ENCODE assay signal across 12 cellular contexts in the genomic region with DNA sequence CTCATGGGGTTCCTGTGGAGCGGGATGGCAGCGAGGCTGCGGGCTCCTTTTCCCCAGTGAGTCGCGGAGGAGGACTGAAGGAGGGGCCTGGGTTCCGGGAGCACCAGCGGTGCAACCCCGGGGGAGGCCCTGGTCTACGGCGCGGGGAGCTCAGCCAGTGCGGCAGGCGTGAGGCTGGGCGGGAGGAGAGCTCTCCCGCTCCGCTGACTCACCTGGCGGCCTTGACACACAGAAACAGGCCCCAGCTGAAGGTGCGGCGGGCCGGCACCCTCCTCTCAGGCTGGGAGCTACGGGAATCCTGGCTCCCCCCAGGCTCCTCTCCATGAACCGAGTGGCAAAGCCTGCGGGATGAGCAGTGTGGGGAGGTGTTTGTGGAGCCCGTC. TPM values are rescaled to one million over a fixed set of nuclear protein-coding genes. Genes with fewer than 3 reads are reported as not detected.
A peak's percentile ranks its signal among the peaks of the same experiment; 100 is the strongest.
DNase-seq lines count a peak whose midpoint lies in the region; ATAC-seq, FAIRE-seq and TF ChIP-seq lines count a peak whose summit lies in the region.
"Had no signal": no experiment of that assay in that cellular context is flagged by ENCODE, and none has a peak within 500 bp of the region (broad histone marks: within the 10 kb centered on the region; RNA-seq: fewer than 3 reads in every experiment).

No MANE protein-coding gene starts in this region.

- H3K27ac Mint-ChIP-seq in activated CD8-positive, alpha-beta T cell treated with anti-CD3 and anti-CD28 coated beads, Interleukin-2, amount 10 ng/mL, durations not matched to agents 7 days and 5 days, result no peak overlapping the region

- CTCF ChIA-PET in activated CD8-positive, alpha-beta T cell treated with anti-CD3 and anti-CD28 coated beads, Interleukin-2, amount 10 ng/mL, durations not matched to agents 7 days and 5 days (lab: Charles Lee), result interaction anchor here (1.1 kb wide), 1 partner anchor 36 kb away, joined by 3 read pairs; no protein-coding TSS in a partner anchor

- no peaks in the 10 kb centered on the region for H3K4me1 ChIP-seq in right cardiac atrium (ENCODE audit: control insufficient read depth, insufficient read depth, low read length)
- H3K4me1 ChIP-seq in keratinocyte (ENCODE audit: control insufficient read depth, extremely low read depth, insufficient read depth, low read length), result peaks cover 11% of the 10 kb centered on the region
- no peaks in the 10 kb centered on the region for H3K4me1 ChIP-seq in thoracic aorta (ENCODE audit: control insufficient read depth in 1 of 2, low read depth in 2 of 2)
- H3K4me1 ChIP-seq: vagina had no signal

- no peaks in the 10 kb centered on the region for H3K9me1 ChIP-seq in keratinocyte (ENCODE audit: control insufficient read depth, extremely low read depth, insufficient read depth, low read length)

- peak overlapping the region; percentile 41 for H2AFZ ChIP-seq in keratinocyte (ENCODE audit: control insufficient read depth, low read length)

- H3K36me3 ChIP-seq in keratinocyte (ENCODE audit: control insufficient read depth in 2 of 2, extremely low read depth in 1 of 2, insufficient read depth in 2 of 2, low read length in 2 of 2) (no peaks in the 10 kb centered on the region), thoracic aorta (no peaks in the 10 kb centered on the region)
- H3K36me3 ChIP-seq: vagina had no signal

- 45% methylated on average over 24 of the region's 24 CpGs for WGBS in right cardiac atrium

- H3K4me2 ChIP-seq in keratinocyte (ENCODE audit: control insufficient read depth, extremely low read depth, insufficient read depth, low read depth, low read length), result peak overlapping the region; percentile 30

- H3K9me3 ChIP-seq in right cardiac atrium (ENCODE audit: control insufficient read depth, low read length) (no peaks in the 10 kb centered on the region), keratinocyte (ENCODE audit: control insufficient read depth, low read depth, low read length) (peaks cover 6% of the 10 kb centered on the region), thoracic aorta (no peaks in the 10 kb centered on the region)
- H3K9me3 ChIP-seq: vagina had no signal

- ATAC-seq in right cardiac atrium (peak; percentile 16 to 32), thoracic aorta (ENCODE audit: insufficient number of reproducible peaks, low FRiP score, low read depth) (no peak), GM19455 (IDR thresholded peaks at IDR 0.05; ENCODE audit: unreplicated experiment) (no peak), HG02642 (IDR thresholded peaks at IDR 0.05; ENCODE audit: poor library complexity, unreplicated experiment) (no peak)
- ATAC-seq in activated CD8-positive, alpha-beta T cell treated with anti-CD3 and anti-CD28 coated beads, Interleukin-2, amount 10 ng/mL, durations not matched to agents 7 days and 5 days, result peak; percentile 21

- H3K36me3 Mint-ChIP-seq in activated CD8-positive, alpha-beta T cell treated with anti-CD3 and anti-CD28 coated beads, Interleukin-2, amount 10 ng/mL, durations not matched to agents 7 days and 5 days (ENCODE audit: low read depth), result peaks cover 12% of the 10 kb centered on the region

- peaks cover 10% of the 10 kb centered on the region for H3K4me1 Mint-ChIP-seq in activated CD8-positive, alpha-beta T cell treated with anti-CD3 and anti-CD28 coated beads, Interleukin-2, amount 10 ng/mL, durations not matched to agents 7 days and 5 days (ENCODE audit: low read depth)

- dilution Hi-C loops in keratinocyte (cut with MboI; ENCODE audit: extremely low pct_ligation_motif_present, low sequenced_read_pairs), result no loop called here

- peaks cover 35% of the 10 kb centered on the region for H3K27me3 Mint-ChIP-seq in activated CD8-positive, alpha-beta T cell treated with anti-CD3 and anti-CD28 coated beads, Interleukin-2, amount 10 ng/mL, durations not matched to agents 7 days and 5 days (ENCODE audit: low read depth)

- H3K27ac ChIP-seq in right cardiac atrium (ENCODE audit: low read length) (no peak overlapping the region), keratinocyte (ENCODE audit: control insufficient read depth, insufficient read depth, low read length) (no peak overlapping the region), thoracic aorta (no peak overlapping the region)
- H3K27ac ChIP-seq: vagina had no signal

- H3K9ac ChIP-seq in keratinocyte (ENCODE audit: control insufficient read depth, extremely low read depth, insufficient read depth, low read length), result no peak overlapping the region

- no peak overlapping the region for H3K4me3 Mint-ChIP-seq in activated CD8-positive, alpha-beta T cell treated with anti-CD3 and anti-CD28 coated beads, Interleukin-2, amount 10 ng/mL, durations not matched to agents 7 days and 5 days

- TF ChIP-seq CTCF in keratinocyte (optimal IDR thresholded peaks at IDR 0.05 in 1 of 3, IDR thresholded peaks at IDR 0.05 in 1 of 3, conservative IDR thresholded peaks at IDR 0.05 in 1 of 3; ENCODE audit: extremely low read depth in 1 of 3, insufficient read depth in 2 of 3, low read length in 3 of 3), result no peak
- TF ChIP-seq CTCF in thoracic aorta (IDR thresholded peaks at IDR 0.05), result no peak

- POLR2A ChIA-PET in activated CD8-positive, alpha-beta T cell treated with anti-CD3 and anti-CD28 coated beads, Interleukin-2, amount 10 ng/mL, durations not matched to agents 7 days and 5 days (lab: Charles Lee), result interaction anchor here (0.7 to 1.2 kb wide), 2 partner anchors 16 to 26 kb away, joined by 3 read pairs; no protein-coding TSS in a partner anchor

- H3K79me2 ChIP-seq in keratinocyte (ENCODE audit: control insufficient read depth, insufficient read depth, low read length), result no peaks in the 10 kb centered on the region

- H3K4me3 ChIP-seq in right cardiac atrium (ENCODE audit: low read length) (no peak overlapping the region), keratinocyte (ENCODE audit: control insufficient read depth in 2 of 3, extremely low read depth in 1 of 3, insufficient read depth in 2 of 3, low read depth in 1 of 3, low read length in 3 of 3) (no peak overlapping the region), thoracic aorta (peak overlapping the region; percentile 35)
- H3K4me3 ChIP-seq: vagina had no signal

- H4K20me1 ChIP-seq in keratinocyte (ENCODE audit: control insufficient read depth, extremely low read depth, insufficient read depth, low read length), result no peaks in the 10 kb centered on the region

- H3K9me3 Mint-ChIP-seq in activated CD8-positive, alpha-beta T cell treated with anti-CD3 and anti-CD28 coated beads, Interleukin-2, amount 10 ng/mL, durations not matched to agents 7 days and 5 days (ENCODE audit: insufficient read depth), result no peaks in the 10 kb centered on the region

- intact Hi-C loops in right cardiac atrium (cut with DNase I), result no loop called here
- intact Hi-C loops in cardiac septum (cut with DNase I), result no loop called here

- no peaks in the 10 kb centered on the region for H3K27me3 ChIP-seq in right cardiac atrium (ENCODE audit: control insufficient read depth, insufficient read depth)
- no peaks in the 10 kb centered on the region for H3K27me3 ChIP-seq in keratinocyte (ENCODE audit: control insufficient read depth, extremely low read depth, insufficient read depth, low read length)
- no peaks in the 10 kb centered on the region for H3K27me3 ChIP-seq in thoracic aorta (replicated peaks; ENCODE audit: insufficient read depth)
- H3K27me3 ChIP-seq: vagina had no signal

- FAIRE-seq in keratinocyte (lab: Jason Lieb, UNC), result no peak
- FAIRE-seq: H54, islet of Langerhans, small intestine had no signal

- DNase-seq in right cardiac atrium, result no peak
- no peak for DNase-seq in cardiac septum (ENCODE audit: low spot score)
- DNase-seq in activated CD8-positive, alpha-beta T cell treated with anti-CD3 and anti-CD28 coated beads, Interleukin-2, amount 10 ng/mL, durations not matched to agents 7 days and 5 days, result no peak
- no peak for DNase-seq in keratinocyte (ENCODE audit: low read depth, low spot score)
- DNase-seq in thoracic aorta (ENCODE audit: low spot score), result no peak
- no peak for DNase-seq in NCI-H1436 treated with DMSO at 0.1 percent for 48 hours (lab: John Stamatoyannopoulos, UW)
- DNase-seq: small intestine had no signal

RNA-seq across cellular contexts. Expression of gene NOM1, which starts 6.8 kb away (rescaled TPM):
- total RNA-seq in right cardiac atrium, result 10 to 100 TPM in 1 of 4 donors, 1 to 10 TPM in 3; 6.5 to 10.6 (median 7.7) TPM
- polyA plus RNA-seq in right cardiac atrium, result 5.6 TPM
- 13.0 TPM for total RNA-seq in cardiac septum
- total RNA-seq in activated CD8-positive, alpha-beta T cell treated with anti-CD3 and anti-CD28 coated beads, Interleukin-2, amount 10 ng/mL, durations not matched to agents 7 days and 5 days, result 10 to 100 TPM; 28.1 to 28.8 TPM
- 9.9 to 17.1 TPM (median 13.0 TPM) in 3 replicates for polyA plus RNA-seq in keratinocyte
- polyA plus RNA-seq in keratinocyte (2011; ENCODE audit: low read depth), result 21.5 TPM
- 6.7 and 8.9 TPM in 2 replicates for polyA plus RNA-seq in keratinocyte (2011; cell fraction: cytosol; rRNA removed)
- polyA plus RNA-seq in keratinocyte (2011; cell fraction: nucleus; rRNA removed), result 48.0 and 48.8 TPM in 2 replicates
- 12.5 and 14.4 TPM in 2 replicates for polyA plus RNA-seq in keratinocyte (2012; ENCODE audit: low replicate concordance)
- 13.5 to 28.4 TPM (median 14.1 TPM) in 3 replicates for polyA minus RNA-seq in keratinocyte
- polyA minus RNA-seq in keratinocyte (2011; cell fraction: cytosol; rRNA and poly(A)+ RNA removed), result 10.4 TPM
- 16.9 and 32.6 TPM in 2 replicates for polyA minus RNA-seq in keratinocyte (2011; cell fraction: nucleus; rRNA and poly(A)+ RNA removed)
- total RNA-seq in thoracic aorta, result 10 to 100 TPM; 18.4 to 40.6 TPM

RNA-seq across cellular contexts. Expression of gene LMBR1, which starts 49.7 kb away (rescaled TPM):
- 10 to 100 TPM; 45.3 to 48.7 (median 46.6) TPM for total RNA-seq in right cardiac atrium
- 8.1 TPM for polyA plus RNA-seq in right cardiac atrium
- total RNA-seq in cardiac septum, result 40.3 TPM
- total RNA-seq in activated CD8-positive, alpha-beta T cell treated with anti-CD3 and anti-CD28 coated beads, Interleukin-2, amount 10 ng/mL, durations not matched to agents 7 days and 5 days, result 10 to 100 TPM; 49.7 to 51.2 TPM
- 18.5 to 30.2 TPM (median 29.9 TPM) in 3 replicates for polyA plus RNA-seq in keratinocyte
- 10.9 TPM for polyA plus RNA-seq in keratinocyte (2011; ENCODE audit: low read depth)
- polyA plus RNA-seq in keratinocyte (2011; cell fraction: cytosol; rRNA removed), result 16.9 and 36.5 TPM in 2 replicates
- 34.4 and 36.4 TPM in 2 replicates for polyA plus RNA-seq in keratinocyte (2011; cell fraction: nucleus; rRNA removed)
- polyA plus RNA-seq in keratinocyte (2012; ENCODE audit: low replicate concordance), result 20.1 and 24.6 TPM in 2 replicates
- 22.8 to 61.5 TPM (median 42.7 TPM) in 3 replicates for polyA minus RNA-seq in keratinocyte
- 36.3 TPM for polyA minus RNA-seq in keratinocyte (2011; cell fraction: cytosol; rRNA and poly(A)+ RNA removed)
- polyA minus RNA-seq in keratinocyte (2011; cell fraction: nucleus; rRNA and poly(A)+ RNA removed), result 54.2 and 95.6 TPM in 2 replicates
- 10 to 100 TPM; 54.3 to 56.6 TPM for total RNA-seq in thoracic aorta

Comparison
In these comparisons a context has a peak if more than half of its experiments do, and no peak if none do; other contexts are left out.
1. ATAC-seq: peak in right cardiac atrium (2 of 2) and activated CD8-positive, alpha-beta T cell treated with anti-CD3 and anti-CD28 coated beads, Interleukin-2, amount 10 ng/mL, durations not matched to agents 7 days and 5 days (single experiment); none in thoracic aorta (single experiment), GM19455 (single experiment) and HG02642 (single experiment).